ENCODE assay signal across 18 cellular contexts in genomic region chr14:31843361-31844091, GRCh38.
DNase-seq lines count a peak whose midpoint lies in the region; ATAC-seq, FAIRE-seq and TF ChIP-seq lines count a peak whose summit lies in the region.
"Had no signal": no experiment of that assay in that cellular context is flagged by ENCODE, and none has a peak within 500 bp of the region (broad histone marks: within the 10 kb centered on the region; RNA-seq: fewer than 3 reads in every experiment).

No MANE protein-coding gene starts in this region.

- intact Hi-C loops in left colon (cut with DNase I, micrococcal nuclease): no loop called here

- no peak overlapping the region for H2AFZ ChIP-seq in astrocyte (ENCODE audit: low read depth, low read length)

- H3K4me3 ChIP-seq in astrocyte (ENCODE audit: insufficient read depth, low read depth, low read length): no peak overlapping the region
- H3K4me3 ChIP-seq: uterus had no signal

- in situ Hi-C loops in Caki2 (cut with HindIII; ENCODE audit: low pct_unique_long_range_greater_than_20kb, low sequenced_read_pairs): no loop called here

- peaks cover 3% of the 10 kb centered on the region for H3K9me3 Mint-ChIP-seq in astrocyte (ENCODE audit: unreplicated experiment)

- H3K4me1 Mint-ChIP-seq in astrocyte (ENCODE audit: low read depth, unreplicated experiment): peaks cover 9% of the 10 kb centered on the region

- no peaks in the 10 kb centered on the region for H3K36me3 ChIP-seq in astrocyte (ENCODE audit: insufficient read depth, low read length)
- H3K36me3 ChIP-seq: uterus had no signal

- H3K4me1 ChIP-seq in astrocyte (ENCODE audit: insufficient read depth, low read length): no peaks in the 10 kb centered on the region
- H3K4me1 ChIP-seq: uterus had no signal

- H3K79me2 ChIP-seq in astrocyte (ENCODE audit: insufficient read depth, low read length): no peaks in the 10 kb centered on the region

- H3K36me3 Mint-ChIP-seq in astrocyte (ENCODE audit: low read depth, unreplicated experiment): peaks cover 3% of the 10 kb centered on the region

- H3K9ac ChIP-seq in astrocyte (ENCODE audit: low read length): no peak overlapping the region

- peak; percentile 96 for ATAC-seq in left colon

- no peaks in the 10 kb centered on the region for H4K20me1 ChIP-seq in astrocyte (ENCODE audit: insufficient read depth, low read length)

- H3K4me2 ChIP-seq in astrocyte (ENCODE audit: low read length): no peak overlapping the region

- peak; percentile 17 for DNase-seq in Caki2 (ENCODE audit: low read depth)
- peak; percentile 11 for DNase-seq in HCEC 1CT
- DNase-seq in astrocyte (ENCODE audit: low read depth): peak; percentile 19
- DNase-seq in left colon: peak in 1 of 2 donors; percentile 18
- no peak for DNase-seq in DMS53 (lab: John Stamatoyannopoulos, UW)
- DNase-seq in NCI-H69 (lab: John Stamatoyannopoulos, UW): no peak
- DNase-seq in SKM-1 (lab: John Stamatoyannopoulos, UW; ENCODE audit: unreplicated experiment): no peak
- DNase-seq in activated CD4-positive, alpha-beta T cell treated with anti-CD3 and anti-CD28 coated beads, Interleukin-2, amount 50 U/mL, for 1 hour: no peak
- DNase-seq: activated CD8-positive, alpha-beta memory T cell treated with anti-CD3 and anti-CD28 coated beads for 24 hours; activated naive CD4-positive, alpha-beta T cell; AML-193; central memory CD4-positive, alpha-beta T cell; DND-41; midbrain; NCI-H526; stimulated activated CD4-positive, alpha-beta T cell treated with anti-CD3 and anti-CD28 coated beads, Interleukin-2, amount 100 ng/mL, for 48 hours; stimulated activated naive B cell treated with anti-CD40 and anti-IgM and Interleukin-4, amounts not matched to agents 10 μg/mL and 1 μg/mL and 100 μg/mL, for 72 hours; uterus had no signal

- H3K27ac ChIP-seq in astrocyte (ENCODE audit: low read depth, low read length): no peak overlapping the region
- H3K27ac ChIP-seq: uterus had no signal

- no peaks in the 10 kb centered on the region for H3K9me3 ChIP-seq in astrocyte (ENCODE audit: insufficient read depth, low read depth, low read length)
- H3K9me3 ChIP-seq: uterus had no signal

- no peaks in the 10 kb centered on the region for H3K27me3 Mint-ChIP-seq in astrocyte (ENCODE audit: low read depth, unreplicated experiment)
- H3K27me3 Mint-ChIP-seq: stimulated activated naive B cell treated with anti-CD40 and anti-IgM and Interleukin-4, amounts not matched to agents 10 μg/mL and 1 μg/mL and 100 μg/mL, for 72 hours had no signal

- H3K4me3 Mint-ChIP-seq in astrocyte (ENCODE audit: unreplicated experiment): no peak overlapping the region
- H3K4me3 Mint-ChIP-seq: stimulated activated naive B cell treated with anti-CD40 and anti-IgM and Interleukin-4, amounts not matched to agents 10 μg/mL and 1 μg/mL and 100 μg/mL, for 72 hours had no signal

- no peaks in the 10 kb centered on the region for H3K27me3 ChIP-seq in astrocyte (ENCODE audit: insufficient read depth, low read length)
- H3K27me3 ChIP-seq: uterus had no signal

- peak overlapping the region; percentile 51 for H3K27ac Mint-ChIP-seq in astrocyte (ENCODE audit: unreplicated experiment)
- H3K27ac Mint-ChIP-seq: stimulated activated naive B cell treated with anti-CD40 and anti-IgM and Interleukin-4, amounts not matched to agents 10 μg/mL and 1 μg/mL and 100 μg/mL, for 72 hours had no signal

- FAIRE-seq in astrocyte (lab: Jason Lieb, UNC): no peak

- no peak for TF ChIP-seq CTCF in astrocyte (IDR thresholded peaks at IDR 0.05; ENCODE audit: insufficient read depth, low read depth, low read length)

Comparison
In these comparisons a context has a peak if more than half of its experiments do, and no peak if none do; other contexts are left out.
1. DNase-seq: peak in Caki2 (single experiment), HCEC 1CT (single experiment) and astrocyte (single experiment); none in DMS53 (single experiment), NCI-H69 (single experiment), SKM-1 (single experiment) and activated CD4-positive, alpha-beta T cell treated with anti-CD3 and anti-CD28 coated beads, Interleukin-2, amount 50 U/mL, for 1 hour (single experiment).